16 cellular contexts compared by ENCODE assay signal in genomic region chr1:106678661-106679060, GRCh38.
"Had no signal": no experiment of that assay in that cellular context is flagged by ENCODE, and none has a peak within 500 bp of the region (broad histone marks: within the 10 kb centered on the region; RNA-seq: fewer than 3 reads in every experiment).

No MANE protein-coding gene starts in this region.

- H3K9me3 ChIP-seq: breast epithelium, left ventricle myocardium inferior, sigmoid colon, tibial artery had no signal

- H3K4me1 ChIP-seq: breast epithelium, left ventricle myocardium inferior, parathyroid adenoma, tibial artery had no signal

- H3K27ac ChIP-seq: breast epithelium, left ventricle myocardium inferior, parathyroid adenoma, sigmoid colon, tibial artery had no signal

- H3K36me3 ChIP-seq: breast epithelium, left ventricle myocardium inferior, sigmoid colon, tibial artery had no signal

- H3K4me3 ChIP-seq: breast epithelium, left ventricle myocardium inferior, sigmoid colon, tibial artery had no signal

- H3K27me3 ChIP-seq: breast epithelium, sigmoid colon, tibial artery had no signal

- ATAC-seq: naive thymus-derived CD4-positive, alpha-beta T cell; stimulated activated naive B cell treated with anti-CD40 and anti-IgM and Interleukin-4, amounts not matched to agents 10 μg/mL and 1 μg/mL and 100 μg/mL, for 72 hours had no signal

- DNase-seq: activated CD4-positive, alpha-beta T cell treated with anti-CD3 and anti-CD28 coated beads, Interleukin-2, amount 10 ng/mL, durations not matched to agents 7 days and 5 days; activated CD4-positive, CD25-positive, alpha-beta regulatory T cell; activated CD8-positive, alpha-beta memory T cell treated with anti-CD3 and anti-CD28 coated beads for 24 hours; activated naive CD8-positive, alpha-beta T cell treated with anti-CD3 and anti-CD28 coated beads, Interleukin-2, amount 10 ng/mL, durations not matched to agents 7 days and 5 days; aorta; erythroblast; glutamatergic neuron; hypothalamus; left ventricle myocardium inferior; naive thymus-derived CD4-positive, alpha-beta T cell; sigmoid colon; stimulated activated naive B cell treated with anti-CD40 and anti-IgM and Interleukin-4, amounts not matched to agents 10 μg/mL and 1 μg/mL and 100 μg/mL, for 72 hours; T-helper 2 cell; tibial artery had no signal
